9 cellular contexts compared by ENCODE assay signal in genomic region chr22:30705710-30706651, GRCh38. TPM values are rescaled to one million over a fixed set of nuclear protein-coding genes. Genes with fewer than 3 reads are reported as not detected.
DNase-seq lines count a peak whose midpoint lies in the region; ATAC-seq, FAIRE-seq and TF ChIP-seq lines count a peak whose summit lies in the region.
"Had no signal": no experiment of that assay in that cellular context is flagged by ENCODE, and none has a peak within 500 bp of the region (broad histone marks: within the 10 kb centered on the region; RNA-seq: fewer than 3 reads in every experiment).

No MANE protein-coding gene starts in this region.

- TF ChIP-seq EP300 in HepG2 (IDR thresholded peaks at IDR 0.05; ENCODE audit: low read depth in 2 of 2, low read length in 2 of 2) (no peak), HepG2 (CRISPR knock-in tag; IDR thresholded peaks at IDR 0.05; ENCODE audit: borderline replicate concordance) (no peak)

- WGBS in HepG2 (ENCODE audit: low lambda C conversion rate), result 22% methylated on average over 10 of the region's 11 CpGs

- H3K36me3 ChIP-seq in Panc1 (ENCODE audit: control insufficient read depth, insufficient read depth, low read length) (no peaks in the 10 kb centered on the region), HepG2 (replicated peaks in 1 of 2; ENCODE audit: control insufficient read depth in 1 of 2, insufficient read depth in 2 of 2, low read length in 2 of 2) (no peaks in the 10 kb centered on the region)

- TF ChIP-seq POLR2A in HepG2 (IDR thresholded peaks at IDR 0.05; ENCODE audit: insufficient read depth in 1 of 2, low read depth in 2 of 2, low read length in 2 of 2), result no peak

- H3K27ac ChIP-seq in Panc1 (ENCODE audit: low read length) (no peak overlapping the region), HepG2 (ENCODE audit: extremely low read length, insufficient read depth, low read length) (no peak overlapping the region)
- H3K27ac ChIP-seq: C4-2B had no signal

- H3K4me2 ChIP-seq in HepG2 (ENCODE audit: low read depth, low read length), result no peak overlapping the region

- BruUV-seq in Panc1 (replicated peaks; lab: Mats Ljungman, UMichigan) (no TSS peak), HepG2 (replicated peaks; lab: Mats Ljungman, UMichigan) (no TSS peak)

- no peak for DNase-seq in activated CD4-positive, CD25-positive, alpha-beta regulatory T cell treated with anti-CD3 and anti-CD28 coated beads, Interleukin-2, amount 50 U/mL, for 72 hours
- DNase-seq in Panc1 (ENCODE audit: low read depth, low spot score), result no peak
- DNase-seq in HepG2 (ENCODE audit: low spot score), result peak; percentile 13
- no peak for DNase-seq in glomerular visceral epithelial cell (ENCODE audit: extremely low spot score)
- DNase-seq in NCI-H128 (lab: John Stamatoyannopoulos, UW; ENCODE audit: unreplicated experiment), result no peak
- no peak for DNase-seq in HT-29 (ENCODE audit: low spot score)

- TF ChIP-seq RAD21 in HepG2 (CRISPR knock-in tag; IDR thresholded peaks at IDR 0.05), result no peak

- TF ChIP-seq CTCF in Panc1 (IDR thresholded peaks at IDR 0.05) (no peak), HepG2 (CRISPR knock-in tag; IDR thresholded peaks at IDR 0.05) (no peak)

- H4K20me1 ChIP-seq in HepG2 (ENCODE audit: insufficient read depth, low read length), result no peaks in the 10 kb centered on the region

- no peak overlapping the region for H3K9ac ChIP-seq in HepG2 (ENCODE audit: insufficient read depth, low read depth, low read length)

- no peaks in the 10 kb centered on the region for H3K79me2 ChIP-seq in HepG2 (ENCODE audit: insufficient read depth, low read length)

- intact Hi-C loops in Panc1 (cut with micrococcal nuclease; ENCODE audit: unreplicated experiment), result no loop called here
- intact Hi-C loops in HepG2 (cut with micrococcal nuclease; ENCODE audit: unreplicated experiment), result no loop called here

- POLR2A ChIA-PET in Panc1 (lab: Charles Lee), result no interaction called here
- POLR2A ChIA-PET in HepG2 (lab: Yijun Ruan, JAX), result no interaction called here

- no peaks in the 10 kb centered on the region for H3K27me3 ChIP-seq in Panc1 (ENCODE audit: control insufficient read depth, insufficient read depth, low read length)
- no peaks in the 10 kb centered on the region for H3K27me3 ChIP-seq in HepG2 (ENCODE audit: control insufficient read depth in 1 of 2, insufficient read depth in 2 of 2, low read length in 2 of 2)

- no peak overlapping the region for H3K4me3 ChIP-seq in Panc1 (ENCODE audit: low read depth in 2 of 2, low read length in 2 of 2)
- H3K4me3 ChIP-seq in HepG2 (replicated peaks in 1 of 3; ENCODE audit: insufficient read depth in 1 of 3, low read depth in 2 of 3, low read length in 3 of 3), result no peak overlapping the region

- no peak overlapping the region for H2AFZ ChIP-seq in HepG2 (ENCODE audit: low read length)

- H3K4me1 ChIP-seq in Panc1 (ENCODE audit: control insufficient read depth, insufficient read depth, low read length) (peaks cover 8% of the 10 kb centered on the region; the same call in 1 of the 2 replicates), HepG2 (ENCODE audit: insufficient read depth, low read length) (peaks cover 20% of the 10 kb centered on the region)

- no peaks in the 10 kb centered on the region for H3K9me3 ChIP-seq in Panc1 (ENCODE audit: control insufficient read depth, insufficient read depth, low read depth, low read length)
- no peaks in the 10 kb centered on the region for H3K9me3 ChIP-seq in HepG2 (ENCODE audit: low read length)

- FAIRE-seq in HepG2 (lab: Jason Lieb, UNC), result no peak

- CTCF ChIA-PET in Panc1 (lab: Charles Lee) (no interaction called here), HepG2 (lab: Yijun Ruan, JAX; ENCODE audit: low intra/inter-chr PET ratio, low total read pairs) (no interaction called here)

- peak; percentile 63 to 77 for ATAC-seq in activated CD4-positive, CD25-positive, alpha-beta regulatory T cell treated with anti-CD3 and anti-CD28 coated beads, Interleukin-2, amount 50 U/mL, for 24 hours
- ATAC-seq in HG02870 (IDR thresholded peaks at IDR 0.05; ENCODE audit: unreplicated experiment), result peak; percentile 56
- ATAC-seq in Panc1, result peak; percentile 38; the same call in 1 of the 2 replicates
- peak; percentile 49 for ATAC-seq in HepG2

- in situ Hi-C loops in Panc1 (cut with HindIII; ENCODE audit: low pct_unique_long_range_greater_than_20kb, low sequenced_read_pairs), result no loop called here
- in situ Hi-C loops in HepG2 (cut with HindIII; ENCODE audit: extremely low pct_ligation_motif_present, low pct_unique_long_range_greater_than_20kb), result no loop called here

TF ChIP-seq in HepG2, 621 proteins besides CTCF, POLR2A, EP300 and RAD21 (continues in another document):
- TF ChIP-seq, protein P1, sequence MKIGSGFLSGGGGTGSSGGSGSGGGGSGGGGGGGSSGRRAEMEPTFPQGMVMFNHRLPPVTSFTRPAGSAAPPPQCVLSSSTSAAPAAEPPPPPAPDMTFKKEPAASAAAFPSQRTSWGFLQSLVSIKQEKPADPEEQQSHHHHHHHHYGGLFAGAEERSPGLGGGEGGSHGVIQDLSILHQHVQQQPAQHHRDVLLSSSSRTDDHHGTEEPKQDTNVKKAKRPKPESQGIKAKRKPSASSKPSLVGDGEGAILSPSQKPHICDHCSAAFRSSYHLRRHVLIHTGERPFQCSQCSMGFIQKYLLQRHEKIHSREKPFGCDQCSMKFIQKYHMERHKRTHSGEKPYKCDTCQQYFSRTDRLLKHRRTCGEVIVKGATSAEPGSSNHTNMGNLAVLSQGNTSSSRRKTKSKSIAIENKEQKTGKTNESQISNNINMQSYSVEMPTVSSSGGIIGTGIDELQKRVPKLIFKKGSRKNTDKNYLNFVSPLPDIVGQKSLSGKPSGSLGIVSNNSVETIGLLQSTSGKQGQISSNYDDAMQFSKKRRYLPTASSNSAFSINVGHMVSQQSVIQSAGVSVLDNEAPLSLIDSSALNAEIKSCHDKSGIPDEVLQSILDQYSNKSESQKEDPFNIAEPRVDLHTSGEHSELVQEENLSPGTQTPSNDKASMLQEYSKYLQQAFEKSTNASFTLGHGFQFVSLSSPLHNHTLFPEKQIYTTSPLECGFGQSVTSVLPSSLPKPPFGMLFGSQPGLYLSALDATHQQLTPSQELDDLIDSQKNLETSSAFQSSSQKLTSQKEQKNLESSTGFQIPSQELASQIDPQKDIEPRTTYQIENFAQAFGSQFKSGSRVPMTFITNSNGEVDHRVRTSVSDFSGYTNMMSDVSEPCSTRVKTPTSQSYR (CRISPR knock-in tag; IDR thresholded peaks at IDR 0.05; ENCODE audit: borderline replicate concordance), result peak; percentile 42; the same call in 1 of the 2 replicates

RNA-seq across cellular contexts. Expression of gene OSBP2, which starts 11.3 kb away (rescaled TPM):
- total RNA-seq in Panc1 (2021; ENCODE audit: unreplicated experiment) (4.7 TPM), HepG2 (2016; rRNA removed; fragmentation: Illumina TruSeq; extraction: Trizol) (7.1 and 7.7 TPM in 2 replicates)
- polyA plus RNA-seq in Panc1 (2012; ENCODE audit: insufficient read length), result 8.6 TPM
- 1.9 and 2.2 TPM in 2 replicates for total RNA-seq in HepG2 (2016; cell fraction: cytosol; rRNA removed; fragmentation: Illumina TruSeq; extraction: Trizol; ENCODE audit: low read depth)
- total RNA-seq in HepG2 (2016; cell fraction: insoluble cytoplasmic fraction; rRNA removed; fragmentation: Illumina TruSeq; extraction: Trizol), result 8.2 and 8.7 TPM in 2 replicates
- total RNA-seq in HepG2 (2016; cell fraction: membrane; rRNA removed; fragmentation: Illumina TruSeq; extraction: Trizol), result 7.4 and 9.1 TPM in 2 replicates
- 5.3 and 10.0 TPM in 2 replicates for total RNA-seq in HepG2 (2016; cell fraction: nucleus; rRNA removed; fragmentation: Illumina TruSeq; extraction: Trizol)
- 5.0 and 7.9 TPM in 2 replicates for polyA plus RNA-seq in HepG2 (2011; rRNA removed)
- 3.8 and 4.7 TPM in 2 replicates for polyA plus RNA-seq in HepG2 (2011; cell fraction: cytosol; rRNA removed)
- polyA plus RNA-seq in HepG2 (2011; cell fraction: nucleus; rRNA removed), result 5.9 and 7.6 TPM in 2 replicates
- 4.1 and 4.4 TPM in 2 replicates for polyA plus RNA-seq in HepG2 (2012)
- polyA plus RNA-seq in HepG2 (2016; cell fraction: cytosol; fragmentation: Illumina TruSeq; extraction: Trizol; ENCODE audit: low read depth), result 3.0 and 5.0 TPM in 2 replicates
- polyA plus RNA-seq in HepG2 (2016; cell fraction: insoluble cytoplasmic fraction; fragmentation: Illumina TruSeq; extraction: Trizol; ENCODE audit: low read depth), result 7.0 and 13.0 TPM in 2 replicates
- polyA plus RNA-seq in HepG2 (2016; cell fraction: membrane; fragmentation: Illumina TruSeq; extraction: Trizol; ENCODE audit: low read depth), result 11.2 and 12.1 TPM in 2 replicates
- polyA plus RNA-seq in HepG2 (2016; cell fraction: nucleus; fragmentation: Illumina TruSeq; extraction: Trizol; ENCODE audit: insufficient read depth, low read depth), result 10.2 and 11.3 TPM in 2 replicates
- 7.4 and 90.6 TPM in 2 replicates for polyA minus RNA-seq in HepG2 (2011; rRNA and poly(A)+ RNA removed; ENCODE audit: low replicate concordance)
- polyA minus RNA-seq in HepG2 (2011; cell fraction: cytosol; rRNA and poly(A)+ RNA removed), result 2.9 and 4.3 TPM in 2 replicates
- polyA minus RNA-seq in HepG2 (2011; cell fraction: nucleus; rRNA and poly(A)+ RNA removed), result 6.0 and 6.8 TPM in 2 replicates
- 4.1 and 8.2 TPM in 2 replicates for total RNA-seq in HT-29 (2014; rRNA removed; shearing (Covaris generic))

RNA-seq across cellular contexts. Expression of gene DUSP18, which starts 38.3 kb away (rescaled TPM):
- 15.4 TPM for total RNA-seq in Panc1 (2021; ENCODE audit: unreplicated experiment)
- 10.4 TPM for polyA plus RNA-seq in Panc1 (2012; ENCODE audit: insufficient read length)
- total RNA-seq in HepG2 (2016; rRNA removed; fragmentation: Illumina TruSeq; extraction: Trizol), result 1.4 and 2.0 TPM in 2 replicates
- total RNA-seq in HepG2 (2016; cell fraction: cytosol; rRNA removed; fragmentation: Illumina TruSeq; extraction: Trizol; ENCODE audit: low read depth), result 0.44 and 1.1 TPM in 2 replicates
- 1.2 and 1.4 TPM in 2 replicates for total RNA-seq in HepG2 (2016; cell fraction: insoluble cytoplasmic fraction; rRNA removed; fragmentation: Illumina TruSeq; extraction: Trizol)
- total RNA-seq in HepG2 (2016; cell fraction: membrane; rRNA removed; fragmentation: Illumina TruSeq; extraction: Trizol), result 2.3 and 2.4 TPM in 2 replicates
- total RNA-seq in HepG2 (2016; cell fraction: nucleus; rRNA removed; fragmentation: Illumina TruSeq; extraction: Trizol), result 0.91 and 1.3 TPM in 2 replicates
- polyA plus RNA-seq in HepG2 (2011; rRNA removed), result 2.1 and 2.3 TPM in 2 replicates
- polyA plus RNA-seq in HepG2 (2011; cell fraction: cytosol; rRNA removed), result 2.6 and 2.8 TPM in 2 replicates
- polyA plus RNA-seq in HepG2 (2011; cell fraction: nucleus; rRNA removed), result 2.1 and 2.7 TPM in 2 replicates
- 0.81 and 0.87 TPM in 2 replicates for polyA plus RNA-seq in HepG2 (2012)
- polyA plus RNA-seq in HepG2 (2016; cell fraction: cytosol; fragmentation: Illumina TruSeq; extraction: Trizol; ENCODE audit: low read depth), result 1.1 and 1.7 TPM in 2 replicates
- polyA plus RNA-seq in HepG2 (2016; cell fraction: insoluble cytoplasmic fraction; fragmentation: Illumina TruSeq; extraction: Trizol; ENCODE audit: low read depth), result 1.6 and 1.7 TPM in 2 replicates
- polyA plus RNA-seq in HepG2 (2016; cell fraction: membrane; fragmentation: Illumina TruSeq; extraction: Trizol; ENCODE audit: low read depth), result 1.8 and 2.1 TPM in 2 replicates
- 1.0 and 1.5 TPM in 2 replicates for polyA plus RNA-seq in HepG2 (2016; cell fraction: nucleus; fragmentation: Illumina TruSeq; extraction: Trizol; ENCODE audit: insufficient read depth, low read depth)
- 3.0 and 7.6 TPM in 2 replicates for polyA minus RNA-seq in HepG2 (2011; rRNA and poly(A)+ RNA removed; ENCODE audit: low replicate concordance)
- polyA minus RNA-seq in HepG2 (2011; cell fraction: cytosol; rRNA and poly(A)+ RNA removed), result 0.79 and 1.8 TPM in 2 replicates
- 1.3 and 1.7 TPM in 2 replicates for polyA minus RNA-seq in HepG2 (2011; cell fraction: nucleus; rRNA and poly(A)+ RNA removed)
- 8.3 and 8.5 TPM in 2 replicates for total RNA-seq in HT-29 (2014; rRNA removed; shearing (Covaris generic))
